8 cellular contexts compared by ENCODE assay signal in the genomic region with DNA sequence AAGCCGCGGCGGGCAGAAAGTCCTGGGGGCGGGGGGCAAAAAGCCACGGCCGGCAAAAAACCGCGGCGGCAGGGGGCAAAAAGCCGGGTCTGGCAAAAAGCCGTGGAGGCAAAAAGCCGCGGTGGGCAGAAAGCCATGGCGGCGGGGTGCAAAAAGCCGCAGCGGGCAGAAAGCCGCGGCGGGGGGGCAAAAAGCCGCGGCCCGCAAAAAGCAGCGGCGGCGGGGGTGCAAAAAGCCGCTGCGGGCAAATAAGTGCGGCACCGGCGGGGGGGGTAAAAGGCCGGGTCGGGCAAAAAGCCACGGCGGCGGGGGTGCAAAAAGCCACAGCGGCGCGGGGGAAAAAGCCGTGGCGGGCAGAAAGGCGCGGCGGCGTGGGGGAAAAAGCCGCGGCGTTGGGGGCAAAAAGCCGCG.
DNase-seq lines count a peak whose midpoint lies in the region; ATAC-seq and TF ChIP-seq lines count a peak whose summit lies in the region.
"Not testable (repeated sequence)": the region's sequence is repeated elsewhere in the genome, so short reads cannot be mapped to it uniquely, and the experiment has no call there.

No MANE protein-coding gene starts in this region.

- H3K9me3 Mint-ChIP-seq in effector memory CD8-positive, alpha-beta T cell; natural killer cell treated with Interleukin-12 subunit alpha and Interleukin-12 subunit beta and Interleukin-15 and Interleukin-18, amount 100 ng/mL, for 72 hours: not testable (repeated sequence)

- not testable (repeated sequence) for H3K9me3 ChIP-seq in A673 (ENCODE audit: low read depth, low read length, poor library complexity, severe bottlenecking); SK-N-MC (ENCODE audit: low read depth, low read length); iPS-18c (ENCODE audit: control insufficient read depth, insufficient read depth, low read length)

- not testable (repeated sequence) for H3K4me1 Mint-ChIP-seq in effector memory CD8-positive, alpha-beta T cell (ENCODE audit: low read depth in 2 of 2); natural killer cell treated with Interleukin-12 subunit alpha and Interleukin-12 subunit beta and Interleukin-15 and Interleukin-18, amount 100 ng/mL, for 72 hours (ENCODE audit: low read depth in 2 of 2)

- ATAC-seq in effector memory CD8-positive, alpha-beta T cell (replicated peaks), result peak; percentile 39
- ATAC-seq in natural killer cell treated with Interleukin-12 subunit alpha and Interleukin-12 subunit beta and Interleukin-15 and Interleukin-18, amount 100 ng/mL, for 72 hours, result peak in 1 of 2 donors; percentile 59

- H3K9ac ChIP-seq in SK-N-MC (ENCODE audit: insufficient read length), result not testable (repeated sequence)

- peak overlapping the region; percentile 57 to 61 for H3K4me3 Mint-ChIP-seq in effector memory CD8-positive, alpha-beta T cell
- H3K4me3 Mint-ChIP-seq in natural killer cell treated with Interleukin-12 subunit alpha and Interleukin-12 subunit beta and Interleukin-15 and Interleukin-18, amount 100 ng/mL, for 72 hours, result not testable (repeated sequence)

- peak; percentile 1 for DNase-seq in A673 (ENCODE audit: low spot score)
- DNase-seq in H7; SK-N-MC (ENCODE audit: low read depth, low spot score): not testable (repeated sequence)
- peak; percentile 79 for DNase-seq in activated effector memory CD4-positive, alpha-beta T cell treated with anti-CD3 and anti-CD28 coated beads, Interleukin-2, amount 50 U/mL, for 16 hours
- DNase-seq in effector memory CD8-positive, alpha-beta T cell, result peak; percentile 5 to 43 (median 34)
- DNase-seq in natural killer cell treated with Interleukin-12 subunit alpha and Interleukin-12 subunit beta and Interleukin-15 and Interleukin-18, amount 100 ng/mL, for 72 hours (ENCODE audit: low spot score), result peak; percentile 77
- peak; percentile 19 to 31 for DNase-seq in stimulated activated CD4-positive, alpha-beta T cell treated with anti-CD3 and anti-CD28 coated beads, Interleukin-2, amount 100 ng/mL, for 24 hours

- peak overlapping the region; percentile 45 for H3K4me3 ChIP-seq in A673 (ENCODE audit: low read depth, low read length, poor library complexity, severe bottlenecking)
- H3K4me3 ChIP-seq in H7 (ENCODE audit: insufficient read depth, low read depth, low read length), result peak overlapping the region; percentile 26; the same call in 1 of the 2 replicates
- H3K4me3 ChIP-seq in SK-N-MC, result peak overlapping the region; percentile 74
- peak overlapping the region; percentile 40; the same call in 1 of the 2 replicates for H3K4me3 ChIP-seq in iPS-18c (ENCODE audit: insufficient read depth, low read depth, low read length)

- CTCF ChIA-PET in A673 (lab: Charles Lee), result not testable (repeated sequence)

- H3K27ac Mint-ChIP-seq in effector memory CD8-positive, alpha-beta T cell; natural killer cell treated with Interleukin-12 subunit alpha and Interleukin-12 subunit beta and Interleukin-15 and Interleukin-18, amount 100 ng/mL, for 72 hours: not testable (repeated sequence)

- BruUV-seq in A673 (replicated peaks; lab: Mats Ljungman, UMichigan), result not testable (repeated sequence)

- intact Hi-C loops in A673 (cut with micrococcal nuclease; ENCODE audit: unreplicated experiment), result not testable (repeated sequence)

- not testable (repeated sequence) for H3K36me3 Mint-ChIP-seq in effector memory CD8-positive, alpha-beta T cell (ENCODE audit: insufficient read depth); natural killer cell treated with Interleukin-12 subunit alpha and Interleukin-12 subunit beta and Interleukin-15 and Interleukin-18, amount 100 ng/mL, for 72 hours

- H3K36me3 ChIP-seq in A673 (ENCODE audit: insufficient read depth, low read length, poor library complexity, severe bottlenecking); H7 (replicated peaks; ENCODE audit: control insufficient read depth, insufficient read depth, low read length); SK-N-MC (ENCODE audit: insufficient read depth, low read length): not testable (repeated sequence)

- TF ChIP-seq CTCF in A673 (conservative IDR thresholded peaks at IDR 0.05; ENCODE audit: low read depth, low read length), result not testable (repeated sequence)

- H3K27me3 ChIP-seq in A673 (replicated peaks; ENCODE audit: insufficient read depth, low read depth, low read length, poor library complexity); H7 (ENCODE audit: control insufficient read depth, insufficient read depth, low read length): not testable (repeated sequence)

- POLR2A ChIA-PET in A673 (lab: Charles Lee; ENCODE audit: low non-redundant PET), result not testable (repeated sequence)

- not testable (repeated sequence) for H3K27ac ChIP-seq in A673 (ENCODE audit: low read depth, low read length, poor library complexity, severe bottlenecking); SK-N-MC

- not testable (repeated sequence) for H3K27me3 Mint-ChIP-seq in effector memory CD8-positive, alpha-beta T cell; natural killer cell treated with Interleukin-12 subunit alpha and Interleukin-12 subunit beta and Interleukin-15 and Interleukin-18, amount 100 ng/mL, for 72 hours

- H3K4me1 ChIP-seq in A673 (ENCODE audit: insufficient read depth, low read length, poor library complexity, severe bottlenecking), result not testable (repeated sequence)
